Comparison of ENCODE assay signal across 22 cellular contexts in the genomic region with DNA sequence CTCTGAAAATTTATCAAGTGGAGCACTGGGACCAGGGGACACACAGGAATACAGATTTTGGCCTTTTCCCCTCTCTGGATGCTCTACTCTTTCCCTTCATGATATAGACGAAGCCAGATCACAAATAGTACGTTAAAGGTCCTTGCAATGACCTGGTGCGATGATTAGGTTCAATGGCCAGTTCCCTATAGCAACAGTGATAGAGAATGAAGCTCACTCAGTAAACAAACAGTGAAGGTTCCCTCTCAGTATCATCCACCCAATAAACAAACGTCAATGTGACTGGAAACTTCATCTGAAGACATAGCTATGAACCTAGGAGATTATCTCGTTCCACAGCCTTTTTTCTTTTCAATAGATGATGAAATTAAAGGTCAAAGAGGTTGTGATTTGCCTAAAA.
"Had no signal": no experiment of that assay in that cellular context is flagged by ENCODE, and none has a peak within 500 bp of the region (broad histone marks: within the 10 kb centered on the region; RNA-seq: fewer than 3 reads in every experiment).

No MANE protein-coding gene starts in this region.

- H3K4me1 Mint-ChIP-seq: activated CD4-positive, alpha-beta T cell treated with anti-CD3 and anti-CD28 coated beads, Interleukin-2, amount 10 ng/mL, durations not matched to agents 7 days and 5 days; activated CD8-positive, alpha-beta memory T cell treated with anti-CD3 and anti-CD28 coated beads, Interleukin-2, amount 10 ng/mL, durations not matched to agents 7 days and 5 days; activated naive CD8-positive, alpha-beta T cell treated with anti-CD3 and anti-CD28 coated beads for 36 hours; stimulated activated naive CD8-positive, alpha-beta T cell treated with anti-CD3 and anti-CD28 coated beads, Interleukin-15, amount 100 ng/mL, for 72 hours had no signal

- H3K36me3 ChIP-seq: esophagus muscularis mucosa, right lobe of liver, tibial artery had no signal

- H3K27me3 Mint-ChIP-seq: activated CD4-positive, alpha-beta T cell treated with anti-CD3 and anti-CD28 coated beads, Interleukin-2, amount 10 ng/mL, durations not matched to agents 7 days and 5 days; activated CD8-positive, alpha-beta memory T cell treated with anti-CD3 and anti-CD28 coated beads, Interleukin-2, amount 10 ng/mL, durations not matched to agents 7 days and 5 days; activated CD8-positive, alpha-beta T cell treated with anti-CD3 and anti-CD28 coated beads for 36 hours; activated naive CD8-positive, alpha-beta T cell treated with anti-CD3 and anti-CD28 coated beads for 36 hours; stimulated activated naive CD8-positive, alpha-beta T cell treated with anti-CD3 and anti-CD28 coated beads, Interleukin-15, amount 100 ng/mL, for 72 hours had no signal

- H3K9me3 ChIP-seq: right lobe of liver had no signal

- H3K36me3 Mint-ChIP-seq: activated CD8-positive, alpha-beta memory T cell treated with anti-CD3 and anti-CD28 coated beads, Interleukin-2, amount 10 ng/mL, durations not matched to agents 7 days and 5 days; activated naive CD8-positive, alpha-beta T cell treated with anti-CD3 and anti-CD28 coated beads for 36 hours had no signal

- H3K27me3 ChIP-seq: esophagus muscularis mucosa, right lobe of liver, tibial artery had no signal

- ATAC-seq: activated CD4-positive, CD25-positive, alpha-beta regulatory T cell treated with anti-CD3 and anti-CD28 coated beads, Interleukin-2, amount 50 U/mL, for 24 hours; activated CD8-positive, alpha-beta memory T cell treated with anti-CD3 and anti-CD28 coated beads, Interleukin-2, amount 10 ng/mL, durations not matched to agents 7 days and 5 days; activated CD8-positive, alpha-beta T cell treated with anti-CD3 and anti-CD28 coated beads for 36 hours; left cardiac atrium; right lobe of liver; stimulated activated naive CD8-positive, alpha-beta T cell treated with anti-CD3 and anti-CD28 coated beads, Interleukin-15, amount 100 ng/mL, for 72 hours had no signal

- H3K4me3 Mint-ChIP-seq: activated CD4-positive, alpha-beta T cell treated with anti-CD3 and anti-CD28 coated beads, Interleukin-2, amount 10 ng/mL, durations not matched to agents 7 days and 5 days; activated CD8-positive, alpha-beta memory T cell treated with anti-CD3 and anti-CD28 coated beads, Interleukin-2, amount 10 ng/mL, durations not matched to agents 7 days and 5 days; activated CD8-positive, alpha-beta T cell treated with anti-CD3 and anti-CD28 coated beads for 36 hours; activated naive CD8-positive, alpha-beta T cell treated with anti-CD3 and anti-CD28 coated beads for 36 hours; nephron progenitor cell; stimulated activated naive CD8-positive, alpha-beta T cell treated with anti-CD3 and anti-CD28 coated beads, Interleukin-15, amount 100 ng/mL, for 72 hours had no signal

- H3K27ac ChIP-seq: esophagus muscularis mucosa, right lobe of liver, skin epidermis, tibial artery had no signal

- H3K27ac Mint-ChIP-seq: activated CD4-positive, alpha-beta T cell treated with anti-CD3 and anti-CD28 coated beads, Interleukin-2, amount 10 ng/mL, durations not matched to agents 7 days and 5 days; activated CD8-positive, alpha-beta memory T cell treated with anti-CD3 and anti-CD28 coated beads, Interleukin-2, amount 10 ng/mL, durations not matched to agents 7 days and 5 days; activated CD8-positive, alpha-beta T cell treated with anti-CD3 and anti-CD28 coated beads for 36 hours; activated naive CD8-positive, alpha-beta T cell treated with anti-CD3 and anti-CD28 coated beads for 36 hours; stimulated activated naive CD8-positive, alpha-beta T cell treated with anti-CD3 and anti-CD28 coated beads, Interleukin-15, amount 100 ng/mL, for 72 hours had no signal

- H3K4me1 ChIP-seq: esophagus muscularis mucosa, right lobe of liver, tibial artery had no signal

- H3K4me3 ChIP-seq: esophagus muscularis mucosa, right lobe of liver, skin epidermis, tibial artery had no signal

- DNase-seq: activated CD4-positive, alpha-beta T cell treated with anti-CD3 and anti-CD28 coated beads, Interleukin-2, amount 10 ng/mL, durations not matched to agents 7 days and 5 days; activated CD8-positive, alpha-beta memory T cell treated with anti-CD3 and anti-CD28 coated beads, Interleukin-2, amount 10 ng/mL, durations not matched to agents 7 days and 5 days; activated CD8-positive, alpha-beta T cell treated with anti-CD3 and anti-CD28 coated beads for 36 hours; activated naive CD8-positive, alpha-beta T cell treated with anti-CD3 and anti-CD28 coated beads for 36 hours; activated T-cell treated with anti-CD3 and anti-CD28 coated beads for 4 hours; central memory CD4-positive, alpha-beta T cell; dermis blood vessel endothelial cell; effector memory CD4-positive, alpha-beta T cell; hippocampal formation; left cardiac atrium; occipital lobe; posterior cingulate gyrus; right lobe of liver; stimulated activated CD4-positive, alpha-beta T cell treated with anti-CD3 and anti-CD28 coated beads, Interleukin-1b, Interleukin-23, amount 100 ng/mL, for 48 hours; stimulated activated naive CD8-positive, alpha-beta T cell treated with anti-CD3 and anti-CD28 coated beads, Interleukin-15, amount 100 ng/mL, for 72 hours; tibial artery had no signal

- FAIRE-seq: astrocyte, frontal cortex had no signal
